In genomic region chr2:197360744-197361156, GRCh38 we compare ENCODE assay signal across 13 cellular contexts. TPM values are rescaled to one million over a fixed set of nuclear protein-coding genes. Genes with fewer than 3 reads are reported as not detected.
DNase-seq lines count a peak whose midpoint lies in the region; ATAC-seq, FAIRE-seq and TF ChIP-seq lines count a peak whose summit lies in the region.
"Had no signal": no experiment of that assay in that cellular context is flagged by ENCODE, and none has a peak within 500 bp of the region (broad histone marks: within the 10 kb centered on the region; RNA-seq: fewer than 3 reads in every experiment).

No MANE protein-coding gene starts in this region.

- H2AFZ ChIP-seq in GM12878 (ENCODE audit: control insufficient read depth, low read depth, low read length) (no peak overlapping the region), osteoblast (ENCODE audit: low read length) (no peak overlapping the region)

- TF ChIP-seq RAD21 in GM12878 (IDR thresholded peaks at IDR 0.05; ENCODE audit: insufficient read depth, low read depth, low read length) = no peak

- TF ChIP-seq CTCF in BE2C (IDR thresholded peaks at IDR 0.05; ENCODE audit: low read depth, low read length) (no peak), GM12878 (IDR thresholded peaks at IDR 0.05 in 2 of 3, conservative IDR thresholded peaks at IDR 0.05 in 1 of 3; ENCODE audit: control insufficient read depth in 2 of 3, extremely low read depth in 1 of 3, insufficient read depth in 1 of 3, low read depth in 3 of 3, low read length in 3 of 3) (no peak), osteoblast (IDR thresholded peaks at IDR 0.05; ENCODE audit: extremely low read depth, low read depth, low read length) (no peak)

- H3K27ac Mint-ChIP-seq in activated naive CD4-positive, alpha-beta T cell treated with anti-CD3 and anti-CD28 coated beads, Interleukin-2, amount 10 ng/mL, durations not matched to agents 7 days and 5 days = no peak overlapping the region
- H3K27ac Mint-ChIP-seq: activated naive CD8-positive, alpha-beta T cell treated with anti-CD3 and anti-CD28 coated beads, Interleukin-2, amount 10 ng/mL, durations not matched to agents 7 days and 5 days; IgD-negative memory B cell had no signal

- peaks cover 17% of the 10 kb centered on the region for H3K4me1 Mint-ChIP-seq in activated naive CD4-positive, alpha-beta T cell treated with anti-CD3 and anti-CD28 coated beads, Interleukin-2, amount 10 ng/mL, durations not matched to agents 7 days and 5 days

- H3K9ac ChIP-seq in GM12878 (ENCODE audit: control insufficient read depth, insufficient read depth, low read length) = no peak overlapping the region

- SMC1A ChIA-PET in GM12878 (lab: Charles Lee; ENCODE audit: uncharacterized antibody, unreplicated experiment) = interaction anchor here (1.0 to 1.1 kb wide), 2 partner anchors 10 to 489 kb away, joined by 3 to 5 read pairs; no protein-coding TSS in a partner anchor

- DNase-seq in BE2C = peak; percentile 41
- DNase-seq in GM12878 (ENCODE audit: low read depth, low spot score) = no peak
- no peak for DNase-seq in osteoblast (ENCODE audit: insufficient read length, low spot score, missing footprints)
- no peak for DNase-seq in activated naive CD4-positive, alpha-beta T cell treated with anti-CD3 and anti-CD28 coated beads, Interleukin-2, amount 10 ng/mL, durations not matched to agents 7 days and 5 days
- DNase-seq in NCI-H82 (lab: John Stamatoyannopoulos, UW) = no peak
- DNase-seq in effector memory CD4-positive, alpha-beta T cell = no peak
- DNase-seq: activated naive CD8-positive, alpha-beta T cell treated with anti-CD3 and anti-CD28 coated beads, Interleukin-2, amount 10 ng/mL, durations not matched to agents 7 days and 5 days; heart left ventricle; stimulated activated CD8-positive, alpha-beta memory T cell treated with anti-CD3 and anti-CD28 coated beads, Interleukin-4, amount 100 ng/mL, for 48 hours had no signal

- POLR2A ChIA-PET in GM12878 (lab: Charles Lee) = no interaction called here

- RAD21 ChIA-PET in GM12878 (lab: Charles Lee; ENCODE audit: unreplicated experiment) = interaction anchor here (0.6 kb wide), 1 partner anchor 25 kb away, joined by 3 read pairs; no protein-coding TSS in a partner anchor

- H3K4me3 Mint-ChIP-seq in activated naive CD4-positive, alpha-beta T cell treated with anti-CD3 and anti-CD28 coated beads, Interleukin-2, amount 10 ng/mL, durations not matched to agents 7 days and 5 days = no peak overlapping the region
- H3K4me3 Mint-ChIP-seq: activated naive CD8-positive, alpha-beta T cell treated with anti-CD3 and anti-CD28 coated beads, Interleukin-2, amount 10 ng/mL, durations not matched to agents 7 days and 5 days; IgD-negative memory B cell had no signal

- H3K27ac ChIP-seq in GM12878 (ENCODE audit: control insufficient read depth, insufficient read depth) (no peak overlapping the region), osteoblast (ENCODE audit: low read depth, low read length) (no peak overlapping the region)
- no peak overlapping the region for H3K27ac ChIP-seq in effector memory CD4-positive, alpha-beta T cell (ENCODE audit: insufficient read depth, low read length, poor library complexity, severe bottlenecking)
- H3K27ac ChIP-seq: heart left ventricle, neutrophil had no signal

- no peak overlapping the region for H3K4me3 ChIP-seq in BE2C (ENCODE audit: low read depth, low read length)
- no peak overlapping the region for H3K4me3 ChIP-seq in GM12878
- H3K4me3 ChIP-seq in osteoblast (ENCODE audit: insufficient read depth, low read length) = no peak overlapping the region
- no peak overlapping the region for H3K4me3 ChIP-seq in effector memory CD4-positive, alpha-beta T cell (ENCODE audit: insufficient read depth, low read depth, low read length, poor library complexity, severe bottlenecking)
- H3K4me3 ChIP-seq: heart left ventricle had no signal

- CTCF ChIA-PET in GM12878 (lab: Yijun Ruan, JAX) = interaction anchor here (0.5 to 2.8 kb wide), 5 partner anchors 9 to 247 kb away, joined by 3 to 12 read pairs (median 4); no protein-coding TSS in a partner anchor
- CTCF ChIA-PET in activated naive CD4-positive, alpha-beta T cell treated with anti-CD3 and anti-CD28 coated beads, Interleukin-2, amount 10 ng/mL, durations not matched to agents 7 days and 5 days (lab: Charles Lee) = interaction anchor here (0.9 to 3.8 kb wide), 3 partner anchors 15 to 247 kb away, joined by 3 to 17 read pairs (median 4); no protein-coding TSS in a partner anchor

- BruUV-seq in GM12878 (replicated peaks; lab: Mats Ljungman, UMichigan) = no TSS peak

- H3K9me3 ChIP-seq in BE2C (no peaks in the 10 kb centered on the region), GM12878 (replicated peaks; ENCODE audit: control insufficient read depth, insufficient read depth, low read length) (no peaks in the 10 kb centered on the region; the same call in 2 of the 3 replicates), osteoblast (ENCODE audit: low read depth, low read length) (no peaks in the 10 kb centered on the region)
- no peaks in the 10 kb centered on the region for H3K9me3 ChIP-seq in effector memory CD4-positive, alpha-beta T cell (ENCODE audit: control insufficient read depth, low read length)
- H3K9me3 ChIP-seq: heart left ventricle, neutrophil had no signal

- no peaks in the 10 kb centered on the region for H3K27me3 ChIP-seq in BE2C
- no peaks in the 10 kb centered on the region for H3K27me3 ChIP-seq in GM12878 (replicated peaks in 1 of 2; ENCODE audit: control insufficient read depth in 2 of 2, insufficient read depth in 2 of 2, low read length in 1 of 2)
- H3K27me3 ChIP-seq in osteoblast (ENCODE audit: insufficient read depth, low read length) = no peaks in the 10 kb centered on the region
- H3K27me3 ChIP-seq in effector memory CD4-positive, alpha-beta T cell (replicated peaks; ENCODE audit: control insufficient read depth, insufficient read depth, low read length, poor library complexity, severe bottlenecking) = no peaks in the 10 kb centered on the region
- H3K27me3 ChIP-seq: heart left ventricle, neutrophil had no signal

- H3K27me3 Mint-ChIP-seq in activated naive CD4-positive, alpha-beta T cell treated with anti-CD3 and anti-CD28 coated beads, Interleukin-2, amount 10 ng/mL, durations not matched to agents 7 days and 5 days = no peaks in the 10 kb centered on the region
- H3K27me3 Mint-ChIP-seq: activated naive CD8-positive, alpha-beta T cell treated with anti-CD3 and anti-CD28 coated beads, Interleukin-2, amount 10 ng/mL, durations not matched to agents 7 days and 5 days; IgD-negative memory B cell had no signal

- intact Hi-C loops in GM12878 (cut with micrococcal nuclease; ENCODE audit: unreplicated experiment) = loop anchor here (5.0 kb wide), 1 partner anchor 33 kb away; no protein-coding TSS in a partner anchor

- no peak overlapping the region for H3K4me2 ChIP-seq in GM12878 (ENCODE audit: control insufficient read depth, insufficient read depth)
- no peak overlapping the region for H3K4me2 ChIP-seq in osteoblast (ENCODE audit: insufficient read depth, low read length)

- H4K20me1 ChIP-seq in GM12878 (ENCODE audit: control insufficient read depth, insufficient read depth) (no peaks in the 10 kb centered on the region), osteoblast (ENCODE audit: insufficient read depth, low read length) (no peaks in the 10 kb centered on the region)

- peaks cover 2% of the 10 kb centered on the region for H3K9me3 Mint-ChIP-seq in activated naive CD4-positive, alpha-beta T cell treated with anti-CD3 and anti-CD28 coated beads, Interleukin-2, amount 10 ng/mL, durations not matched to agents 7 days and 5 days
- H3K9me3 Mint-ChIP-seq: IgD-negative memory B cell had no signal

- H3K79me2 ChIP-seq in GM12878 (ENCODE audit: control insufficient read depth, insufficient read depth, low read length) (no peaks in the 10 kb centered on the region), osteoblast (ENCODE audit: insufficient read depth, low read length) (no peaks in the 10 kb centered on the region)

- peak; percentile 94 for ATAC-seq in GM18870 (IDR thresholded peaks at IDR 0.05; ENCODE audit: unreplicated experiment)
- peak; percentile 86 for ATAC-seq in HG03045 (IDR thresholded peaks at IDR 0.05; ENCODE audit: unreplicated experiment)
- ATAC-seq in GM12878 = peak; percentile 89
- ATAC-seq: heart left ventricle had no signal

- TF ChIP-seq POLR2A in GM12878 (IDR thresholded peaks at IDR 0.05; ENCODE audit: low read depth, low read length) = no peak

- H3K36me3 ChIP-seq in BE2C (no peaks in the 10 kb centered on the region), GM12878 (ENCODE audit: control insufficient read depth in 2 of 2, insufficient read depth in 2 of 2, low read length in 1 of 2) (no peaks in the 10 kb centered on the region), osteoblast (ENCODE audit: insufficient read depth, low read length) (no peaks in the 10 kb centered on the region)
- no peaks in the 10 kb centered on the region for H3K36me3 ChIP-seq in effector memory CD4-positive, alpha-beta T cell (ENCODE audit: control insufficient read depth, insufficient read depth, low read length)
- H3K36me3 ChIP-seq: heart left ventricle, neutrophil had no signal

- no peak for FAIRE-seq in GM12878 (lab: Jason Lieb, UNC)

- no peaks in the 10 kb centered on the region for H3K36me3 Mint-ChIP-seq in activated naive CD4-positive, alpha-beta T cell treated with anti-CD3 and anti-CD28 coated beads, Interleukin-2, amount 10 ng/mL, durations not matched to agents 7 days and 5 days
- H3K36me3 Mint-ChIP-seq: IgD-negative memory B cell had no signal

- H3K4me1 ChIP-seq in BE2C (peaks cover 3% of the 10 kb centered on the region; the same call in 1 of the 2 replicates), GM12878 (ENCODE audit: control insufficient read depth, insufficient read depth, low read length) (no peaks in the 10 kb centered on the region), osteoblast (ENCODE audit: insufficient read depth, low read length) (peaks cover 7% of the 10 kb centered on the region)
- H3K4me1 ChIP-seq in effector memory CD4-positive, alpha-beta T cell (ENCODE audit: control insufficient read depth, insufficient read depth, low read length, poor library complexity, severe bottlenecking) = peaks cover 3% of the 10 kb centered on the region
- H3K4me1 ChIP-seq: heart left ventricle had no signal

- in situ Hi-C loops in GM12878 (cut with MboI) = no loop called here

- peak in 1 of 2 experiments; percentile 38; a peak in 1 of 4 replicates for TF ChIP-seq EP300 in GM12878 (IDR thresholded peaks at IDR 0.05; ENCODE audit: borderline replicate concordance in 1 of 2, control insufficient read depth in 1 of 2, low read depth in 2 of 2, low read length in 2 of 2)

RNA-seq across cellular contexts. Expression of gene ANKRD44, which starts 50.2 kb away (rescaled TPM):
- 14.4 TPM for polyA plus RNA-seq in BE2C (2012; ENCODE audit: insufficient read depth, insufficient read length, low read depth)
- 363 and 399 TPM in 2 replicates for total RNA-seq in GM12878 (2013; cell fraction: nucleolus; rRNA removed)
- total RNA-seq in GM12878 (2014; rRNA removed) = 63.7 and 65.1 TPM in 2 replicates
- total RNA-seq in GM12878 (2014; rRNA removed; fragmentation: Illumina TruSeq; extraction: Trizol) = 62.5 and 68.9 TPM in 2 replicates
- 93.8 and 96.3 TPM in 2 replicates for total RNA-seq in GM12878 (2021)
- 31.8 TPM for polyA plus RNA-seq in GM12878 (2011; ENCODE audit: low read depth)
- 96.4 and 99.1 TPM in 2 replicates for polyA plus RNA-seq in GM12878 (2011; rRNA removed)
- 228 and 306 TPM in 2 replicates for polyA plus RNA-seq in GM12878 (2011; cell fraction: cytosol; rRNA removed)
- polyA plus RNA-seq in GM12878 (2011; cell fraction: nucleus; rRNA removed) = 142 and 279 TPM in 2 replicates
- polyA plus RNA-seq in GM12878 (2012) = 26.9 and 39.0 TPM in 2 replicates
- 88.5 and 110 TPM in 2 replicates for polyA plus RNA-seq in GM12878 (2014; fragmentation: Illumina TruSeq; extraction: Trizol)
- 10 to 100 TPM; 19.1 to 29.1 TPM for polyA plus RNA-seq in GM12878 (2014; fragmentation: Nextera tagmentation; extraction: Ambion mirVana)
- 41.8 and 56.8 TPM in 2 replicates for polyA plus RNA-seq in GM12878 (2014; rRNA removed)
- 10 to 100 TPM; 34.8 to 38.6 TPM for polyA plus RNA-seq in GM12878 (2016; fragmentation: Nextera tagmentation; extraction: Ambion mirVana)
- polyA minus RNA-seq in GM12878 (2011; rRNA and poly(A)+ RNA removed) = 511 and 573 TPM in 2 replicates
- 75.6 and 115 TPM in 2 replicates for polyA minus RNA-seq in GM12878 (2011; cell fraction: cytosol; rRNA and poly(A)+ RNA removed)
- polyA minus RNA-seq in GM12878 (2011; cell fraction: nucleus; rRNA and poly(A)+ RNA removed) = 178 and 239 TPM in 2 replicates
- total RNA-seq in osteoblast = 44.5 and 56.3 TPM in 2 replicates
